Comparison of ENCODE assay signal across 9 cellular contexts in the genomic region with DNA sequence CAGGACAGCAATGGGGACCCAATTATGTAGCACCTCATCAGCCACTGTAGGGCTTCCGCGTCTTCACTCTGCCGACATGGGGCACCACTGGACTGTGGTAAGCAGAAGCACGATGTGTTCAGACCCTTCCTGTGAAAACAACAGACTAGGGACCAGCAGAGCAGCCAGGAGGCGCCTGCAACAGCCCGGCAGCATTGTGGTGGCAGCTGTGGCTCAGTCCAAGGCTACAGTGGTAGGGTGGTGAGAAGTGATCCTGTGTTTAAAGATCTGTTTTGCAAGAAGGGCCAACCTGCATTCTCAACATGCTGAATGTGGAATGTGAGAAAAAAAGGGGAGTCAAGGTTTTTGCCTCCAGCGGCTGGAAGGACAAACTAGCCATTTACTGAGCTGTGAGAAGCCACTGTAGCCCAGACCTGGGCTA.
DNase-seq lines count a peak whose midpoint lies in the region; ATAC-seq, FAIRE-seq and TF ChIP-seq lines count a peak whose summit lies in the region.
"Had no signal": no experiment of that assay in that cellular context is flagged by ENCODE, and none has a peak within 500 bp of the region (broad histone marks: within the 10 kb centered on the region; RNA-seq: fewer than 3 reads in every experiment).

No MANE protein-coding gene starts in this region.

- FAIRE-seq in GM18507 (lab: Jason Lieb, UNC): peak; percentile 88

- H3K27me3 Mint-ChIP-seq in activated CD4-positive, alpha-beta memory T cell treated with anti-CD3 and anti-CD28 coated beads, Interleukin-2, amount 10 ng/mL, durations not matched to agents 7 days and 5 days: peaks cover 6% of the 10 kb centered on the region

- H3K27ac Mint-ChIP-seq in activated CD4-positive, alpha-beta memory T cell treated with anti-CD3 and anti-CD28 coated beads, Interleukin-2, amount 10 ng/mL, durations not matched to agents 7 days and 5 days: no peak overlapping the region

- peaks cover 11 to 100% (median 82%) of the 10 kb centered on the region in 9 donors for H3K4me1 ChIP-seq in heart right ventricle

- CTCF ChIA-PET in activated CD4-positive, alpha-beta memory T cell treated with anti-CD3 and anti-CD28 coated beads, Interleukin-2, amount 10 ng/mL, durations not matched to agents 7 days and 5 days (lab: Charles Lee): no interaction called here

- H3K27ac ChIP-seq in heart right ventricle: peak overlapping the region in 7 of 10 donors; percentile 22 to 97 (median 68)

- peak in 4 of 9 donors; percentile 23 to 36 (median 32) for TF ChIP-seq CTCF in heart right ventricle (IDR thresholded peaks at IDR 0.05)

- H3K9me3 ChIP-seq in heart right ventricle: no peaks in the 10 kb centered on the region
- H3K9me3 ChIP-seq in MG63: no peaks in the 10 kb centered on the region; the same call in 1 of the 2 replicates

- intact Hi-C loops in heart right ventricle (cut with DNase I): loop anchor here in 4 of 10 donors (5.0 to 10.0 kb wide), 5 partner anchors 60 to 107 kb away; a partner anchor contains a TSS

- H3K9me3 Mint-ChIP-seq in activated CD4-positive, alpha-beta memory T cell treated with anti-CD3 and anti-CD28 coated beads, Interleukin-2, amount 10 ng/mL, durations not matched to agents 7 days and 5 days: no peaks in the 10 kb centered on the region

- WGBS in heart right ventricle, 2 donors: 69 to 73% methylated on average over 7 of the region's 7 CpGs

- H3K4me3 Mint-ChIP-seq in activated CD4-positive, alpha-beta memory T cell treated with anti-CD3 and anti-CD28 coated beads, Interleukin-2, amount 10 ng/mL, durations not matched to agents 7 days and 5 days: no peak overlapping the region

- ATAC-seq in heart right ventricle: no peak

- no peak overlapping the region for H3K4me3 ChIP-seq in heart right ventricle
- H3K4me3 ChIP-seq in MG63: no peak overlapping the region

- POLR2A ChIA-PET in activated CD4-positive, alpha-beta memory T cell treated with anti-CD3 and anti-CD28 coated beads, Interleukin-2, amount 10 ng/mL, durations not matched to agents 7 days and 5 days (lab: Charles Lee): no interaction called here

- H3K36me3 ChIP-seq in heart right ventricle (no peaks in the 10 kb centered on the region), MG63 (no peaks in the 10 kb centered on the region)

- H3K4me1 Mint-ChIP-seq in activated CD4-positive, alpha-beta memory T cell treated with anti-CD3 and anti-CD28 coated beads, Interleukin-2, amount 10 ng/mL, durations not matched to agents 7 days and 5 days: peaks cover 66% of the 10 kb centered on the region

- peaks cover 4% of the 10 kb centered on the region for H3K36me3 Mint-ChIP-seq in activated CD4-positive, alpha-beta memory T cell treated with anti-CD3 and anti-CD28 coated beads, Interleukin-2, amount 10 ng/mL, durations not matched to agents 7 days and 5 days (ENCODE audit: low read depth)

- H3K27me3 ChIP-seq in heart right ventricle: no peaks in the 10 kb centered on the region
- H3K27me3 ChIP-seq in MG63: no peaks in the 10 kb centered on the region

- DNase-seq in GM18507 (ENCODE audit: extremely low spot score, insufficient read length, low read depth) (no peak), NCI-H524 (lab: John Stamatoyannopoulos, UW) (peak; percentile 71 to 89), heart right ventricle (no peak), MG63 (no peak), hepatic stellate cell (ENCODE audit: low spot score) (no peak)
- DNase-seq in stimulated activated CD8-positive, alpha-beta memory T cell treated with anti-CD3 and anti-CD28 coated beads, Interleukin-7, amount 100 ng/mL, for 4 hours (ENCODE audit: low read depth in 2 of 2): peak; percentile 17 to 28
- no peak for DNase-seq in effector CD8-positive, alpha-beta T cell (lab: John Stamatoyannopoulos, UW)
- DNase-seq in activated CD4-positive, alpha-beta memory T cell treated with anti-CD3 and anti-CD28 coated beads, Interleukin-2, amount 10 ng/mL, durations not matched to agents 7 days and 5 days: no peak
- DNase-seq: activated naive CD4-positive, alpha-beta T cell treated with anti-CD3 and anti-CD28 coated beads, Interleukin-2, amount 50 U/mL, for 16 hours had no signal

Comparison
In these comparisons a context has a peak if more than half of its experiments do, and no peak if none do; other contexts are left out.
1. DNase-seq: peak in NCI-H524 (2 of 2) and stimulated activated CD8-positive, alpha-beta memory T cell treated with anti-CD3 and anti-CD28 coated beads, Interleukin-7, amount 100 ng/mL, for 4 hours (2 of 2); none in GM18507 (single experiment), heart right ventricle (0 of 2), MG63 (single experiment), effector CD8-positive, alpha-beta T cell (single experiment), hepatic stellate cell (single experiment) and activated CD4-positive, alpha-beta memory T cell treated with anti-CD3 and anti-CD28 coated beads, Interleukin-2, amount 10 ng/mL, durations not matched to agents 7 days and 5 days (single experiment).